ENCODE assay signal across 11 cellular contexts in genomic region chr1:154716012-154716411, GRCh38.
DNase-seq lines count a peak whose midpoint lies in the region; ATAC-seq lines count a peak whose summit lies in the region.
"Had no signal": no experiment of that assay in that cellular context is flagged by ENCODE, and none has a peak within 500 bp of the region (broad histone marks: within the 10 kb centered on the region; RNA-seq: fewer than 3 reads in every experiment).

No MANE protein-coding gene starts in this region.

- H3K27ac Mint-ChIP-seq in T-helper 17 cell (peak overlapping the region; percentile 74), immature natural killer cell (peak overlapping the region; percentile 16 to 75 (median 45))

- no peaks in the 10 kb centered on the region for H3K9me3 Mint-ChIP-seq in immature natural killer cell

- peak; percentile 53 for DNase-seq in AG20443 (ENCODE audit: low spot score)
- DNase-seq in T-helper 17 cell: no peak
- DNase-seq in immature natural killer cell: peak; percentile 26 to 44 (median 44)
- no peak for DNase-seq in C1 segment of cervical spinal cord (lab: John Stamatoyannopoulos, UW)
- DNase-seq in RPMI8226: no peak
- DNase-seq in stimulated activated CD4-positive, alpha-beta T cell treated with anti-CD3 and anti-CD28 coated beads, Interleukin-12 subunit alpha, Interleukin-12 subunit beta, amount 100 ng/mL, for 4 hours: no peak
- DNase-seq in SW 1271 (lab: John Stamatoyannopoulos, UW): no peak
- DNase-seq: activated CD4-positive, alpha-beta T cell treated with anti-CD3 and anti-CD28 coated beads, Interleukin-2, amount 50 U/mL, for 48 hours; NCI-H2081 had no signal

- ATAC-seq in HG03342 (IDR thresholded peaks at IDR 0.05; ENCODE audit: unreplicated experiment) (peak; percentile 44), T-helper 17 cell (no peak)

- H3K27me3 Mint-ChIP-seq in T-helper 17 cell: peaks cover 12% of the 10 kb centered on the region
- peaks cover 1 to 10% (median 2%) of the 10 kb centered on the region in 3 donors for H3K27me3 Mint-ChIP-seq in immature natural killer cell (ENCODE audit: low read depth in 3 of 3)

- H3K36me3 Mint-ChIP-seq in T-helper 17 cell (ENCODE audit: low read depth): peaks cover 2% of the 10 kb centered on the region
- H3K36me3 Mint-ChIP-seq in immature natural killer cell: no peaks in the 10 kb centered on the region

- H3K4me1 Mint-ChIP-seq in T-helper 17 cell (peaks cover 21% of the 10 kb centered on the region), immature natural killer cell (peaks cover 12 to 34% of the 10 kb centered on the region in 2 donors)

- no peaks in the 10 kb centered on the region for H3K9me3 ChIP-seq in T-helper 17 cell (ENCODE audit: control insufficient read depth, low read length, poor library complexity, severe bottlenecking)
- H3K9me3 ChIP-seq: tibial nerve had no signal

- no peak overlapping the region for H3K4me3 Mint-ChIP-seq in T-helper 17 cell
- no peak overlapping the region for H3K4me3 Mint-ChIP-seq in immature natural killer cell

Comparison
In these comparisons a context has a peak if more than half of its experiments do, and no peak if none do; other contexts are left out.
1. DNase-seq: peak in AG20443 (single experiment) and immature natural killer cell (3 of 3); none in T-helper 17 cell (0 of 3), C1 segment of cervical spinal cord (0 of 14), RPMI8226 (single experiment), stimulated activated CD4-positive, alpha-beta T cell treated with anti-CD3 and anti-CD28 coated beads, Interleukin-12 subunit alpha, Interleukin-12 subunit beta, amount 100 ng/mL, for 4 hours (single experiment) and SW 1271 (0 of 2).